Comparison of ENCODE assay signal across 11 cellular contexts in genomic region chr3:132268956-132269355, GRCh38. TPM values are rescaled to one million over a fixed set of nuclear protein-coding genes. Genes with fewer than 3 reads are reported as not detected.
DNase-seq lines count a peak whose midpoint lies in the region; ATAC-seq and TF ChIP-seq lines count a peak whose summit lies in the region.
"Had no signal": no experiment of that assay in that cellular context is flagged by ENCODE, and none has a peak within 500 bp of the region (broad histone marks: within the 10 kb centered on the region; RNA-seq: fewer than 3 reads in every experiment).

No MANE protein-coding gene starts in this region.

- DNase-seq in NCI-H82 (lab: John Stamatoyannopoulos, UW): peak; percentile 22
- DNase-seq in NCI-H82 treated with DMSO at 0.1 percent for 48 hours (lab: John Stamatoyannopoulos, UW; ENCODE audit: unreplicated experiment): no peak
- DNase-seq in NT2/D1 (ENCODE audit: low read depth, low spot score): peak; percentile 68
- peak; percentile 26 for DNase-seq in endothelial cell (ENCODE audit: low spot score)
- DNase-seq in smooth muscle cell (lab: John Stamatoyannopoulos, UW; ENCODE audit: unreplicated experiment): no peak
- no peak for DNase-seq in cerebellar nuclear complex (lab: John Stamatoyannopoulos, UW)
- DNase-seq: activated naive CD8-positive, alpha-beta T cell treated with anti-CD3 and anti-CD28 coated beads, Interleukin-2, amount 50 U/mL, for 24 hours; left cardiac atrium had no signal

- no peaks in the 10 kb centered on the region for H3K36me3 Mint-ChIP-seq in endothelial cell (ENCODE audit: low read depth, unreplicated experiment)
- H3K36me3 Mint-ChIP-seq: CD4-positive, CD25-positive, alpha-beta regulatory T cell had no signal

- H3K4me3 ChIP-seq in NT2/D1 (ENCODE audit: insufficient read length, low read depth) (no peak overlapping the region), smooth muscle cell (no peak overlapping the region)

- H3K27me3 ChIP-seq in NT2/D1 (ENCODE audit: insufficient read depth, insufficient read length) (no peaks in the 10 kb centered on the region), smooth muscle cell (ENCODE audit: low read depth) (no peaks in the 10 kb centered on the region)

- H3K27ac Mint-ChIP-seq in endothelial cell (ENCODE audit: unreplicated experiment): no peak overlapping the region
- H3K27ac Mint-ChIP-seq: activated naive CD8-positive, alpha-beta T cell treated with anti-CD3 and anti-CD28 coated beads, Interleukin-2, amount 50 U/mL, for 24 hours had no signal

- H3K4me1 Mint-ChIP-seq in endothelial cell (ENCODE audit: unreplicated experiment): no peaks in the 10 kb centered on the region
- H3K4me1 Mint-ChIP-seq: activated naive CD8-positive, alpha-beta T cell treated with anti-CD3 and anti-CD28 coated beads, Interleukin-2, amount 50 U/mL, for 24 hours; CD4-positive, CD25-positive, alpha-beta regulatory T cell had no signal

- no peak for ATAC-seq in GM19395 (IDR thresholded peaks at IDR 0.05; ENCODE audit: unreplicated experiment)
- ATAC-seq in HG02763 (IDR thresholded peaks at IDR 0.05; ENCODE audit: unreplicated experiment): no peak
- ATAC-seq: activated naive CD8-positive, alpha-beta T cell treated with anti-CD3 and anti-CD28 coated beads, Interleukin-2, amount 50 U/mL, for 24 hours; left cardiac atrium had no signal

- H3K4me2 ChIP-seq in smooth muscle cell: peak overlapping the region; percentile 39

- H3F3A ChIP-seq in smooth muscle cell (ENCODE audit: low read depth): peaks cover 2% of the 10 kb centered on the region

- no peaks in the 10 kb centered on the region for H4K20me1 ChIP-seq in smooth muscle cell (ENCODE audit: low read depth)

- H3K9ac ChIP-seq in NT2/D1 (ENCODE audit: insufficient read length, low read depth): no peak overlapping the region
- no peak overlapping the region for H3K9ac ChIP-seq in smooth muscle cell (ENCODE audit: low read depth)

- 78% methylated on average over 2 of the region's 2 CpGs for WGBS in smooth muscle cell (ENCODE audit: low lambda C conversion rate)

- H3K9me3 ChIP-seq in NT2/D1 (ENCODE audit: insufficient read depth, low read length) (no peaks in the 10 kb centered on the region), smooth muscle cell (replicated peaks; ENCODE audit: low read depth) (no peaks in the 10 kb centered on the region)

- H3K4me3 Mint-ChIP-seq in endothelial cell (ENCODE audit: unreplicated experiment): no peak overlapping the region
- H3K4me3 Mint-ChIP-seq: activated naive CD8-positive, alpha-beta T cell treated with anti-CD3 and anti-CD28 coated beads, Interleukin-2, amount 50 U/mL, for 24 hours; CD4-positive, CD25-positive, alpha-beta regulatory T cell had no signal

- no peak overlapping the region for H2AFZ ChIP-seq in smooth muscle cell (ENCODE audit: low read depth)

- no peaks in the 10 kb centered on the region for H3K4me1 ChIP-seq in NT2/D1 (ENCODE audit: insufficient read depth, insufficient read length)
- no peaks in the 10 kb centered on the region for H3K4me1 ChIP-seq in smooth muscle cell (ENCODE audit: low read depth)

- peaks cover 1% of the 10 kb centered on the region for H3K27me3 Mint-ChIP-seq in endothelial cell (ENCODE audit: unreplicated experiment)
- H3K27me3 Mint-ChIP-seq: activated naive CD8-positive, alpha-beta T cell treated with anti-CD3 and anti-CD28 coated beads, Interleukin-2, amount 50 U/mL, for 24 hours had no signal

- no peaks in the 10 kb centered on the region for H3K79me2 ChIP-seq in smooth muscle cell (ENCODE audit: low read depth)

- no peaks in the 10 kb centered on the region for H3K9me3 Mint-ChIP-seq in endothelial cell (ENCODE audit: unreplicated experiment)
- H3K9me3 Mint-ChIP-seq: activated naive CD8-positive, alpha-beta T cell treated with anti-CD3 and anti-CD28 coated beads, Interleukin-2, amount 50 U/mL, for 24 hours had no signal

- H3K36me3 ChIP-seq in NT2/D1 (ENCODE audit: insufficient read depth, insufficient read length, low read length) (no peaks in the 10 kb centered on the region), smooth muscle cell (ENCODE audit: low read depth) (no peaks in the 10 kb centered on the region)

- TF ChIP-seq CTCF in endothelial cell (IDR thresholded peaks at IDR 0.05; ENCODE audit: unreplicated experiment) (peak; percentile 61), smooth muscle cell (IDR thresholded peaks at IDR 0.05; ENCODE audit: borderline replicate concordance, insufficient read depth, poor library complexity, severe bottlenecking) (peak; percentile 52)

- no peak overlapping the region for H3K27ac ChIP-seq in smooth muscle cell (ENCODE audit: low read depth)

RNA-seq across cellular contexts. Expression of gene ACP3, which starts 48.3 kb away (rescaled TPM):
- total RNA-seq in endothelial cell (ENCODE audit: unreplicated experiment) (0.44 TPM), smooth muscle cell (32.5 and 36.6 TPM in 2 replicates)
- 27.0 and 35.8 TPM in 2 replicates for polyA plus RNA-seq in smooth muscle cell
- total RNA-seq: CD4-positive, CD25-positive, alpha-beta regulatory T cell had no signal
- polyA plus RNA-seq: CD4-positive, CD25-positive, alpha-beta regulatory T cell had no signal

Comparison
In these comparisons a context has a peak if more than half of its experiments do, and no peak if none do; other contexts are left out.
1. DNase-seq: peak in NCI-H82 (single experiment), NT2/D1 (single experiment) and endothelial cell (single experiment); none in NCI-H82 treated with DMSO at 0.1 percent for 48 hours (single experiment), smooth muscle cell (single experiment) and cerebellar nuclear complex (0 of 2).
2. RNA of gene ACP3, which starts 48.3 kb away (total RNA-seq): 32.5 to 36.6 TPM in smooth muscle cell; 0.44 TPM in endothelial cell (single experiment); every median in the first group is over 10 times any median in the second.